Comparison of ENCODE assay signal across 10 cellular contexts in genomic region chr2:23662941-23663729, GRCh38.
DNase-seq lines count a peak whose midpoint lies in the region; ATAC-seq and TF ChIP-seq lines count a peak whose summit lies in the region.
"Had no signal": no experiment of that assay in that cellular context is flagged by ENCODE, and none has a peak within 500 bp of the region (broad histone marks: within the 10 kb centered on the region; RNA-seq: fewer than 3 reads in every experiment).

No MANE protein-coding gene starts in this region.

- H3K4me3 ChIP-seq in fibroblast of lung (replicated peaks in 1 of 4; ENCODE audit: control extremely low read depth in 1 of 4, insufficient read depth in 1 of 4, low read depth in 3 of 4, low read length in 4 of 4), result peak overlapping the region in 3 of 4 experiments; percentile 2 to 53 (median 43)
- peak overlapping the region; percentile 42 to 43 for H3K4me3 ChIP-seq in muscle layer of duodenum (ENCODE audit: low read depth in 1 of 2, low read length in 2 of 2)
- peak overlapping the region; percentile 20 to 33 for H3K4me3 ChIP-seq in vagina
- H3K4me3 ChIP-seq: A549 had no signal

- H3K9me3 ChIP-seq in fibroblast of lung (ENCODE audit: control insufficient read depth, insufficient read depth, low read depth, low read length) (no peaks in the 10 kb centered on the region), muscle layer of duodenum (ENCODE audit: control insufficient read depth in 1 of 2, low read length in 2 of 2) (no peaks in the 10 kb centered on the region), vagina (no peaks in the 10 kb centered on the region)
- H3K9me3 ChIP-seq: A549 had no signal

- ATAC-seq in GM21619 (IDR thresholded peaks at IDR 0.05; ENCODE audit: unreplicated experiment) (no peak), HG03521 (IDR thresholded peaks at IDR 0.05; ENCODE audit: unreplicated experiment) (no peak)
- ATAC-seq: A549 had no signal

- H2AFZ ChIP-seq in fibroblast of lung (ENCODE audit: low read length), result no peak overlapping the region

- H3K27me3 ChIP-seq in fibroblast of lung (ENCODE audit: control insufficient read depth, insufficient read depth, low read length), result no peaks in the 10 kb centered on the region
- H3K27me3 ChIP-seq in muscle layer of duodenum (ENCODE audit: low read depth, low read length), result no peaks in the 10 kb centered on the region
- no peaks in the 10 kb centered on the region for H3K27me3 ChIP-seq in vagina

- H3K27ac ChIP-seq in fibroblast of lung (ENCODE audit: insufficient read depth, low read length) (no peak overlapping the region), muscle layer of duodenum (ENCODE audit: low read length) (no peak overlapping the region), vagina (peak overlapping the region; percentile 7)
- H3K27ac ChIP-seq: A549 had no signal

- H3K9ac ChIP-seq in fibroblast of lung (ENCODE audit: insufficient read depth, low read length), result no peak overlapping the region

- H3K79me2 ChIP-seq in fibroblast of lung (ENCODE audit: control insufficient read depth, insufficient read depth, low read length), result no peaks in the 10 kb centered on the region

- H4K20me1 ChIP-seq in fibroblast of lung (ENCODE audit: control insufficient read depth, extremely low read depth, insufficient read depth, low read length), result no peaks in the 10 kb centered on the region

- H3K4me1 ChIP-seq in fibroblast of lung (ENCODE audit: control insufficient read depth, extremely low read depth, insufficient read depth, low read length) (no peaks in the 10 kb centered on the region), muscle layer of duodenum (ENCODE audit: control insufficient read depth in 1 of 2, insufficient read depth in 2 of 2, low read length in 2 of 2) (no peaks in the 10 kb centered on the region), vagina (peaks cover 15% of the 10 kb centered on the region)
- H3K4me1 ChIP-seq: A549 had no signal

- intact Hi-C loops in vagina (cut with DNase I), result no loop called here

- no peak for TF ChIP-seq POLR2A in vagina (IDR thresholded peaks at IDR 0.05)

- H3K4me2 ChIP-seq in fibroblast of lung (ENCODE audit: extremely low read depth, insufficient read depth, low read length), result peak overlapping the region; percentile 80
- H3K4me2 ChIP-seq: A549 had no signal

- DNase-seq in NCI-H748 (lab: John Stamatoyannopoulos, UW; ENCODE audit: unreplicated experiment), result peak; percentile 54
- no peak for DNase-seq in NCI-H748 treated with DMSO at 0.1 percent for 48 hours (lab: John Stamatoyannopoulos, UW)
- peak in 1 of 2 donors; percentile 12 for DNase-seq in fibroblast of lung (ENCODE audit: low read depth in 2 of 2)
- no peak for DNase-seq in vagina (ENCODE audit: extremely low spot score in 2 of 2)
- no peak for DNase-seq in stimulated activated CD4-positive, alpha-beta T cell treated with anti-CD3 and anti-CD28 coated beads, Interleukin-4, amount 100 ng/mL, for 4 hours
- DNase-seq: activated CD8-positive, alpha-beta memory T cell treated with anti-CD3 and anti-CD28 coated beads for 24 hours had no signal

- TF ChIP-seq CTCF in fibroblast of lung (conservative IDR thresholded peaks at IDR 0.05 in 1 of 2, IDR thresholded peaks at IDR 0.05 in 1 of 2; ENCODE audit: low read depth in 1 of 2, low read length in 2 of 2) (no peak), vagina (IDR thresholded peaks at IDR 0.05) (no peak)

- no peaks in the 10 kb centered on the region for H3K36me3 ChIP-seq in fibroblast of lung (ENCODE audit: control insufficient read depth, insufficient read depth, low read length)
- no peaks in the 10 kb centered on the region for H3K36me3 ChIP-seq in muscle layer of duodenum (ENCODE audit: control insufficient read depth in 1 of 2, insufficient read depth in 2 of 2, low read length in 2 of 2)
- no peaks in the 10 kb centered on the region for H3K36me3 ChIP-seq in vagina
